1 cellular context compared by ENCODE assay signal in genomic region chr12:6167327-6168280, GRCh38.
A peak's percentile ranks its signal among the peaks of the same experiment; 100 is the strongest.
TF ChIP-seq lines count a peak whose summit lies in the region.

No MANE protein-coding gene starts in this region.

TF ChIP-seq in K562, 482 proteins besides CTCF, POLR2A, EP300 and RAD21 (continued from another document and continues in another):
- TF ChIP-seq PKNOX1 (IDR thresholded peaks at IDR 0.05) = peak; percentile 73
- no peak for TF ChIP-seq ZNF217 (CRISPR knock-in tag; IDR thresholded peaks at IDR 0.05)
- TF ChIP-seq ZNF644 (tag; IDR thresholded peaks at IDR 0.05; ENCODE audit: low read depth) = no peak
- no peak for TF ChIP-seq ZNF277 (CRISPR knock-in tag; IDR thresholded peaks at IDR 0.05; ENCODE audit: borderline replicate concordance)
- no peak for TF ChIP-seq NKRF (IDR thresholded peaks at IDR 0.05; ENCODE audit: borderline replicate concordance)
- TF ChIP-seq, protein P1, sequence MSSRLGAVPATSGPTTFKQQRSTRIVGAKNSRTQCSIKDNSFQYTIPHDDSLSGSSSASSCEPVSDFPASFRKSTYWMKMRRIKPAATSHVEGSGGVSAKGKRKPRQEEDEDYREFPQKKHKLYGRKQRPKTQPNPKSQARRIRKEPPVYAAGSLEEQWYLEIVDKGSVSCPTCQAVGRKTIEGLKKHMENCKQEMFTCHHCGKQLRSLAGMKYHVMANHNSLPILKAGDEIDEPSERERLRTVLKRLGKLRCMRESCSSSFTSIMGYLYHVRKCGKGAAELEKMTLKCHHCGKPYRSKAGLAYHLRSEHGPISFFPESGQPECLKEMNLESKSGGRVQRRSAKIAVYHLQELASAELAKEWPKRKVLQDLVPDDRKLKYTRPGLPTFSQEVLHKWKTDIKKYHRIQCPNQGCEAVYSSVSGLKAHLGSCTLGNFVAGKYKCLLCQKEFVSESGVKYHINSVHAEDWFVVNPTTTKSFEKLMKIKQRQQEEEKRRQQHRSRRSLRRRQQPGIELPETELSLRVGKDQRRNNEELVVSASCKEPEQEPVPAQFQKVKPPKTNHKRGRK (tag; IDR thresholded peaks at IDR 0.05) = no peak
- no peak for TF ChIP-seq ZNF408 (CRISPR knock-in tag; IDR thresholded peaks at IDR 0.05; ENCODE audit: low read depth)
- TF ChIP-seq ZNF561 (CRISPR knock-in tag; conservative IDR thresholded peaks at IDR 0.05) = no peak
- TF ChIP-seq ZBTB34 (CRISPR knock-in tag; IDR thresholded peaks at IDR 0.05) = no peak
- no peak for TF ChIP-seq HDAC6 (IDR thresholded peaks at IDR 0.05; ENCODE audit: low read depth, low read length)
- no peak for TF ChIP-seq SUPT5H (IDR thresholded peaks at IDR 0.05)
- TF ChIP-seq SMARCC2 (IDR thresholded peaks at IDR 0.05; ENCODE audit: low read depth) = peak; percentile 75
- TF ChIP-seq CBFA2T2 (conservative IDR thresholded peaks at IDR 0.05) = peak; percentile 70
- TF ChIP-seq NFIX (CRISPR knock-in tag; IDR thresholded peaks at IDR 0.05; ENCODE audit: low read depth) = no peak
- TF ChIP-seq ZNF354B (CRISPR knock-in tag; IDR thresholded peaks at IDR 0.05) = no peak
- TF ChIP-seq, protein P2, sequence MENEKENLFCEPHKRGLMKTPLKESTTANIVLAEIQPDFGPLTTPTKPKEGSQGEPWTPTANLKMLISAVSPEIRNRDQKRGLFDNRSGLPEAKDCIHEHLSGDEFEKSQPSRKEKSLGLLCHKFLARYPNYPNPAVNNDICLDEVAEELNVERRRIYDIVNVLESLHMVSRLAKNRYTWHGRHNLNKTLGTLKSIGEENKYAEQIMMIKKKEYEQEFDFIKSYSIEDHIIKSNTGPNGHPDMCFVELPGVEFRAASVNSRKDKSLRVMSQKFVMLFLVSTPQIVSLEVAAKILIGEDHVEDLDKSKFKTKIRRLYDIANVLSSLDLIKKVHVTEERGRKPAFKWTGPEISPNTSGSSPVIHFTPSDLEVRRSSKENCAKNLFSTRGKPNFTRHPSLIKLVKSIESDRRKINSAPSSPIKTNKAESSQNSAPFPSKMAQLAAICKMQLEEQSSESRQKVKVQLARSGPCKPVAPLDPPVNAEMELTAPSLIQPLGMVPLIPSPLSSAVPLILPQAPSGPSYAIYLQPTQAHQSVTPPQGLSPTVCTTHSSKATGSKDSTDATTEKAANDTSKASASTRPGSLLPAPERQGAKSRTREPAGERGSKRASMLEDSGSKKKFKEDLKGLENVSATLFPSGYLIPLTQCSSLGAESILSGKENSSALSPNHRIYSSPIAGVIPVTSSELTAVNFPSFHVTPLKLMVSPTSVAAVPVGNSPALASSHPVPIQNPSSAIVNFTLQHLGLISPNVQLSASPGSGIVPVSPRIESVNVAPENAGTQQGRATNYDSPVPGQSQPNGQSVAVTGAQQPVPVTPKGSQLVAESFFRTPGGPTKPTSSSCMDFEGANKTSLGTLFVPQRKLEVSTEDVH (IDR thresholded peaks at IDR 0.05; ENCODE audit: low read depth, partially characterized antibody) = no peak
- TF ChIP-seq KLF13 (tag; IDR thresholded peaks at IDR 0.05; ENCODE audit: borderline replicate concordance, low read depth) = no peak
- no peak for TF ChIP-seq ZNF146 (CRISPR knock-in tag; IDR thresholded peaks at IDR 0.05; ENCODE audit: unreplicated experiment)
- no peak; the same call in 1 of the 2 replicates for TF ChIP-seq MAFG (tag; conservative IDR thresholded peaks at IDR 0.05)
- peak in 1 of 2 experiments; percentile 89; a peak in 2 of 4 replicates for TF ChIP-seq ZNF318 (IDR thresholded peaks at IDR 0.05; ENCODE audit: borderline replicate concordance in 1 of 2, low read depth in 1 of 2)
- TF ChIP-seq RREB1 (CRISPR knock-in tag; IDR thresholded peaks at IDR 0.05) = no peak
- TF ChIP-seq ZKSCAN3 (CRISPR knock-in tag; IDR thresholded peaks at IDR 0.05) = no peak
- peak; percentile 91 for TF ChIP-seq TFAP4 (CRISPR knock-in tag; IDR thresholded peaks at IDR 0.05; ENCODE audit: borderline replicate concordance)
- TF ChIP-seq, protein P3, sequence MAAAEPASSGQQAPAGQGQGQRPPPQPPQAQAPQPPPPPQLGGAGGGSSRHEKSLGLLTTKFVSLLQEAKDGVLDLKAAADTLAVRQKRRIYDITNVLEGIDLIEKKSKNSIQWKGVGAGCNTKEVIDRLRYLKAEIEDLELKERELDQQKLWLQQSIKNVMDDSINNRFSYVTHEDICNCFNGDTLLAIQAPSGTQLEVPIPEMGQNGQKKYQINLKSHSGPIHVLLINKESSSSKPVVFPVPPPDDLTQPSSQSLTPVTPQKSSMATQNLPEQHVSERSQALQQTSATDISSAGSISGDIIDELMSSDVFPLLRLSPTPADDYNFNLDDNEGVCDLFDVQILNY (CRISPR knock-in tag; IDR thresholded peaks at IDR 0.05) = no peak
- no peak for TF ChIP-seq ZC3H11A (IDR thresholded peaks at IDR 0.05; ENCODE audit: low read depth, low read length)
